ENCODE assay signal across 22 cellular contexts in the genomic region with DNA sequence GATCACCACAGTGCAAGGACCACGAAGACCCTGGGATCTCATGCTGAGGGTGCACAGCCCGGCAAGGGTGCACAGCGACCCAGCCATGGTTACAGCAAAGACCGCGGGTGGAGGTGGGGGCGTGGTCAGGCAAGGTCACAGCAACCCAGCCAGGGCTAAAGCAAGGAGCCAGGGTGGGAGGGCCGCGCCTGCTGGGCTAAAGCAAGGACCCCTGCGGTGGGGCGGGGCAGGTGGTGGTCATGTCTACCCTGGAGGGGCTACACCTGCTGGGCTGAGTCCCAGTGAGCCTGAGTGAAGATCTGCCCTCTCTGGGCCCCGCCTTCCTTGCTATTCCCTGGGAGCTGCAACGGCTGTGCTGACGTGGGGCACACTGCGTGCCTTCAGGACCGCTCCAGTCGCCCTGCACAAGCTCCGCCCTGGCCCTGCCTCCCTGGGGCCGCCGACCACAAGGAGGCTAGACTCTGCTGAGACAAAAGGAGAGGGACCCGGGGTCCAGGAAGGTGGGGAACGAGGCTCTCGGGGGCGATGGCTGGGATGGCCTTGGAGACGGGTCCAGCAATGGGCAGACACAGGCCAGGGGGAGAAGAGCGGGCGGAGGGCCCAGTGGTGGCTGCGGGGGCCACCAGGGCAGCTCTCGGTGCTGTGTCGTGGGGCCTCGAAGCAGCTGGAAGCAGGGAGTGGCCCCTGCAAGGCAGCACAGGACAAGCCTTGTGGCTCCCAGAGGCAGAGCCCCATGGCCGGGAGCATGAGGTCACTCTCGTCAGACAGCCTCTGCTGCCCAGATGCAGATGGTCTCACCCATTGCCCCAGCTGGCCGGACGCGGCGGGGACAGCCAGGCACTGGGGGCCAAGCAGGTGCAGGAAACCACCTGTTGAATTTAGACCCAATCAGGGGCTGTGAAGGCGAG. TPM values are rescaled to one million over a fixed set of nuclear protein-coding genes. Genes with fewer than 3 reads are reported as not detected.
DNase-seq lines count a peak whose midpoint lies in the region; ATAC-seq, FAIRE-seq and TF ChIP-seq lines count a peak whose summit lies in the region.
"Had no signal": no experiment of that assay in that cellular context is flagged by ENCODE, and none has a peak within 500 bp of the region (broad histone marks: within the 10 kb centered on the region; RNA-seq: fewer than 3 reads in every experiment).

No MANE protein-coding gene starts in this region.

- H3K9me3 ChIP-seq in A673 (ENCODE audit: low read depth, low read length, poor library complexity, severe bottlenecking) (no peaks in the 10 kb centered on the region), H9 (ENCODE audit: control insufficient read depth, low read depth, low read length) (no peaks in the 10 kb centered on the region), K562 (replicated peaks; ENCODE audit: control insufficient read depth, insufficient read depth, low read depth, low read length) (no peaks in the 10 kb centered on the region)
- H3K9me3 ChIP-seq: heart left ventricle, vagina had no signal

- H2BK12ac ChIP-seq in H9 (ENCODE audit: insufficient read length, low read depth, low read length), result no peak overlapping the region

- CTCF ChIA-PET in A673 (lab: Charles Lee), result interaction anchor here (0.9 kb wide), 1 partner anchor 174 kb away, joined by 3 read pairs; no protein-coding TSS in a partner anchor
- CTCF ChIA-PET in K562 (lab: Yijun Ruan, JAX; ENCODE audit: low intra/inter-chr PET ratio), result no interaction called here

- H3K79me2 ChIP-seq in H9 (ENCODE audit: insufficient read depth, low read length) (no peaks in the 10 kb centered on the region), K562 (ENCODE audit: control insufficient read depth, insufficient read depth, low read length) (peaks cover 100% of the 10 kb centered on the region)

- no peak overlapping the region for H4K91ac ChIP-seq in H9 (ENCODE audit: insufficient read length, low read depth, low read length)

- H3K18ac ChIP-seq in H9 (ENCODE audit: insufficient read length, low read depth, low read length), result no peak overlapping the region

- H3K27ac Mint-ChIP-seq in H9 (no peak overlapping the region; a peak in 2 of 7 replicates), naive B cell (peak overlapping the region in 4 of 6 donors; percentile 52 to 78 (median 64))
- H3K27ac Mint-ChIP-seq: activated CD4-positive, alpha-beta memory T cell treated with anti-CD3 and anti-CD28 coated beads for 36 hours; activated naive CD4-positive, alpha-beta T cell treated with anti-CD3 and anti-CD28 coated beads for 36 hours; T-helper 1 cell treated with Interleukin-12 subunit alpha and Interleukin-12 subunit beta and Interleukin-4 antibody, amounts not matched to agents 30 μg/mL and 1 μg/mL, for 36 hours had no signal

- peaks cover 19 to 29% of the 10 kb centered on the region in 2 experiments for H3K4me1 Mint-ChIP-seq in H9
- H3K4me1 Mint-ChIP-seq in naive B cell, result peaks cover 39 to 59% (median 47%) of the 10 kb centered on the region in 3 donors
- H3K4me1 Mint-ChIP-seq: neural crest cell had no signal

- peaks cover 11% of the 10 kb centered on the region for H3K9me1 ChIP-seq in K562 (ENCODE audit: control insufficient read depth, insufficient read depth, low read length)

- no peak overlapping the region for H2BK120ac ChIP-seq in H9 (ENCODE audit: low read depth, low read length, poor library complexity, severe bottlenecking)

- no peak overlapping the region for H3T11ph ChIP-seq in H9 (ENCODE audit: low read length)

- H3K9ac ChIP-seq in H9 (ENCODE audit: extremely low read depth, insufficient read length, low read length) (no peak overlapping the region), K562 (ENCODE audit: insufficient read depth in 1 of 2, low read depth in 2 of 2, low read length in 2 of 2) (no peak overlapping the region)

- POLR2A ChIA-PET in A673 (lab: Charles Lee; ENCODE audit: low non-redundant PET), result no interaction called here
- POLR2A ChIA-PET in K562 (lab: Yijun Ruan, JAX), result interaction anchor here (0.5 kb wide), 1 partner anchor 14 kb away, joined by 3 read pairs; no protein-coding TSS in a partner anchor

- H3K27me3 ChIP-seq in A673 (replicated peaks; ENCODE audit: insufficient read depth, low read depth, low read length, poor library complexity), result no peaks in the 10 kb centered on the region
- no peaks in the 10 kb centered on the region for H3K27me3 ChIP-seq in H9 (ENCODE audit: insufficient read depth, low read length)
- H3K27me3 ChIP-seq in K562 (ENCODE audit: control insufficient read depth in 2 of 2, insufficient read depth in 2 of 2, low read length in 2 of 2), result no peaks in the 10 kb centered on the region
- H3K27me3 ChIP-seq: vagina had no signal

- in situ Hi-C loops in K562 (cut with MboI), result no loop called here

- TF ChIP-seq EP300 in K562 (IDR thresholded peaks at IDR 0.05; ENCODE audit: low read length), result no peak

- H3K23me2 ChIP-seq in H9 (ENCODE audit: insufficient read length, low read depth, low read length, poor library complexity, severe bottlenecking), result no peaks in the 10 kb centered on the region

- no peak for FAIRE-seq in K562 (lab: Jason Lieb, UNC)
- FAIRE-seq: GM12878, islet of Langerhans had no signal

- H3K4me1 ChIP-seq in A673 (ENCODE audit: insufficient read depth, low read length, poor library complexity, severe bottlenecking), result peaks cover 57% of the 10 kb centered on the region
- H3K4me1 ChIP-seq in H9 (ENCODE audit: insufficient read depth, low read length), result no peaks in the 10 kb centered on the region; the same call in 1 of the 2 replicates
- H3K4me1 ChIP-seq in K562 (replicated peaks in 1 of 2; ENCODE audit: control insufficient read depth in 2 of 2, insufficient read depth in 2 of 2, low read length in 2 of 2), result peaks cover 0 to 90% of the 10 kb centered on the region in 2 experiments; a peak in 3 of 5 replicates

- H3K27ac ChIP-seq in A673 (ENCODE audit: low read depth, low read length, poor library complexity, severe bottlenecking), result peak overlapping the region; percentile 71
- no peak overlapping the region for H3K27ac ChIP-seq in H9 (ENCODE audit: insufficient read length, low read depth, low read length)
- H3K27ac ChIP-seq in K562 (ENCODE audit: extremely low read depth, low read depth, low read length), result no peak overlapping the region
- H3K27ac ChIP-seq: vagina, VCaP had no signal

- H3K36me3 Mint-ChIP-seq in H9 (ENCODE audit: insufficient read depth in 1 of 3, low read depth in 3 of 3) (no peaks in the 10 kb centered on the region), naive B cell (no peaks in the 10 kb centered on the region)
- H3K36me3 Mint-ChIP-seq: activated CD4-positive, alpha-beta memory T cell treated with anti-CD3 and anti-CD28 coated beads for 36 hours had no signal

- H3K36me3 ChIP-seq in A673 (ENCODE audit: insufficient read depth, low read length, poor library complexity, severe bottlenecking) (no peaks in the 10 kb centered on the region), K562 (ENCODE audit: control insufficient read depth, insufficient read depth, low read length) (peaks cover 97% of the 10 kb centered on the region; the same call in 2 of the 3 replicates)
- H3K36me3 ChIP-seq: heart left ventricle, vagina had no signal

- no peak overlapping the region for H2BK20ac ChIP-seq in H9 (ENCODE audit: low read depth, low read length, poor library complexity, severe bottlenecking)

- H3K14ac ChIP-seq in H9 (ENCODE audit: insufficient read depth, low read length), result no peak overlapping the region

- BruUV-seq in A673 (replicated peaks; lab: Mats Ljungman, UMichigan) (no TSS peak), K562 (replicated peaks; lab: Mats Ljungman, UMichigan) (no TSS peak)

- H2AFZ ChIP-seq in H9 (ENCODE audit: low read length), result no peak overlapping the region
- no peak overlapping the region for H2AFZ ChIP-seq in K562 (ENCODE audit: low read depth, low read length)

- H3K4me2 ChIP-seq in H9 (ENCODE audit: insufficient read depth, insufficient read length, low read length) (no peak overlapping the region), K562 (ENCODE audit: insufficient read depth, low read length) (no peak overlapping the region)

- H3K4me3 ChIP-seq in A673 (ENCODE audit: low read depth, low read length, poor library complexity, severe bottlenecking) (no peak overlapping the region), K562 (no peak overlapping the region)
- H3K4me3 ChIP-seq: GM12878, heart left ventricle, vagina had no signal

- H2BK15ac ChIP-seq in H9 (ENCODE audit: low read depth, low read length), result no peak overlapping the region

- H4K20me1 ChIP-seq in H9 (ENCODE audit: control insufficient read depth, insufficient read depth, insufficient read length) (no peaks in the 10 kb centered on the region), K562 (replicated peaks; ENCODE audit: control insufficient read depth, insufficient read depth, low read length) (peaks cover 41% of the 10 kb centered on the region)

- H3K23ac ChIP-seq in H9 (ENCODE audit: insufficient read length, low read depth, low read length), result no peak overlapping the region

- H3K27me3 Mint-ChIP-seq in H9 (ENCODE audit: low read depth) (no peaks in the 10 kb centered on the region; the same call in none of the 2 replicates), naive B cell (no peaks in the 10 kb centered on the region)
- H3K27me3 Mint-ChIP-seq: activated CD4-positive, alpha-beta memory T cell treated with anti-CD3 and anti-CD28 coated beads for 36 hours had no signal

- H3K9me3 Mint-ChIP-seq in H9, result no peaks in the 10 kb centered on the region
- H3K9me3 Mint-ChIP-seq in naive B cell, result no peaks in the 10 kb centered on the region
- H3K9me3 Mint-ChIP-seq: activated CD4-positive, alpha-beta memory T cell treated with anti-CD3 and anti-CD28 coated beads for 36 hours; activated naive CD4-positive, alpha-beta T cell treated with anti-CD3 and anti-CD28 coated beads for 36 hours; neural crest cell; T-helper 1 cell treated with Interleukin-12 subunit alpha and Interleukin-12 subunit beta and Interleukin-4 antibody, amounts not matched to agents 30 μg/mL and 1 μg/mL, for 36 hours had no signal

- no peak for DNase-seq in A673 (ENCODE audit: low spot score)
- DNase-seq in H9, result peak; percentile 72
- DNase-seq in K562 (ENCODE audit: extremely low read depth in 1 of 4, low spot score in 3 of 4), result no peak
- no peak for DNase-seq in naive B cell
- no peak for DNase-seq in NCI-H1048 (lab: John Stamatoyannopoulos, UW)
- DNase-seq in stimulated activated CD4-positive, alpha-beta T cell treated with anti-CD3 and anti-CD28 coated beads, Interleukin-2, amount 100 ng/mL, for 48 hours, result no peak
- DNase-seq: effector memory CD4-positive, alpha-beta T cell; NCI-H1105 treated with DMSO at 0.1 percent for 48 hours had no signal

- no peak for TF ChIP-seq RAD21 in K562 (CRISPR knock-in tag; conservative IDR thresholded peaks at IDR 0.05 in 1 of 2, IDR thresholded peaks at IDR 0.05 in 1 of 2)

- intact Hi-C loops in A673 (cut with micrococcal nuclease; ENCODE audit: unreplicated experiment) (no loop called here), K562 (cut with micrococcal nuclease) (no loop called here)

- H4K5ac ChIP-seq in H9 (ENCODE audit: insufficient read length, low read depth, low read length), result no peak overlapping the region

- H3K4ac ChIP-seq in H9 (ENCODE audit: low read depth, low read length), result no peak overlapping the region

- WGBS in H9 (ENCODE audit: extremely low coverage, insufficient read length, low lambda C conversion rate), result no CpG with 5 or more reads among the region's 37 CpGs
- 92% methylated on average over 18 of the region's 37 CpGs for WGBS in K562 (ENCODE audit: insufficient coverage, low coverage, missing lambda C conversion rate)

- H4K8ac ChIP-seq in H9 (replicated peaks; ENCODE audit: insufficient read length, low read depth, low read length), result no peak overlapping the region

- H2BK5ac ChIP-seq in H9 (ENCODE audit: insufficient read length, low read length), result no peak overlapping the region

- no peak overlapping the region for H3K56ac ChIP-seq in H9 (ENCODE audit: insufficient read length, low read depth, low read length)

- no peaks in the 10 kb centered on the region for H3K79me1 ChIP-seq in H9 (ENCODE audit: insufficient read depth, low read depth, low read length, poor library complexity, severe bottlenecking)

- no peak for TF ChIP-seq CTCF in A673 (conservative IDR thresholded peaks at IDR 0.05; ENCODE audit: low read depth, low read length)
- no peak for TF ChIP-seq CTCF in H9 (conservative IDR thresholded peaks at IDR 0.05)
- TF ChIP-seq CTCF in K562 (IDR thresholded peaks at IDR 0.05 in 2 of 3, conservative IDR thresholded peaks at IDR 0.05 in 1 of 3; ENCODE audit: insufficient read depth in 2 of 3, low read depth in 1 of 3, low read length in 3 of 3), result no peak

- no peak for TF ChIP-seq POLR2A in K562 (conservative IDR thresholded peaks at IDR 0.05)

- no peak overlapping the region for H2AK5ac ChIP-seq in H9 (ENCODE audit: insufficient read length, low read length)

- H3K4me3 Mint-ChIP-seq in H9 (no peak overlapping the region), naive B cell (peak overlapping the region in 5 of 8 donors; percentile 22 to 75 (median 69))
- H3K4me3 Mint-ChIP-seq: activated CD4-positive, alpha-beta memory T cell treated with anti-CD3 and anti-CD28 coated beads for 36 hours; activated naive CD4-positive, alpha-beta T cell treated with anti-CD3 and anti-CD28 coated beads for 36 hours; neural crest cell; T-helper 1 cell treated with Interleukin-12 subunit alpha and Interleukin-12 subunit beta and Interleukin-4 antibody, amounts not matched to agents 30 μg/mL and 1 μg/mL, for 36 hours had no signal

- ATAC-seq in K562, result no peak
- no peak for ATAC-seq in naive B cell (ENCODE audit: low read depth in 2 of 2)
- no peak for ATAC-seq in HG02759 (IDR thresholded peaks at IDR 0.05; ENCODE audit: unreplicated experiment)
- ATAC-seq in GM21717 (IDR thresholded peaks at IDR 0.05; ENCODE audit: unreplicated experiment), result no peak

RNA-seq across cellular contexts. Expression of a gene that starts 52.8 kb away (rescaled TPM):
- total RNA-seq in A673 (2021) (1.7 and 2.2 TPM in 2 replicates), H9 (2021) (2.8 and 2.9 TPM in 2 replicates), K562 (2014; rRNA removed) (13.5 and 20.8 TPM in 2 replicates), K562 (2014; rRNA removed; fragmentation: Illumina TruSeq; extraction: Trizol) (3.9 and 5.9 TPM in 2 replicates), K562 (2015; rRNA removed; fragmentation: Illumina TruSeq; extraction: Trizol) (6.7 and 7.8 TPM in 2 replicates), K562 (2021) (114 and 145 TPM in 2 replicates)
- 73.4 and 198 TPM in 2 replicates for total RNA-seq in K562 (2011; cell fraction: chromatin; rRNA removed; ENCODE audit: low replicate concordance)
- total RNA-seq in K562 (2011; cell fraction: nucleolus; rRNA removed), result 67.4 and 69.3 TPM in 2 replicates
- 45.3 and 67.3 TPM in 2 replicates for total RNA-seq in K562 (2011; cell fraction: nucleoplasm; rRNA removed)
- polyA plus RNA-seq in K562 (2011; rRNA removed) (6.4 and 11.3 TPM in 2 replicates), K562 (2014; fragmentation: Illumina TruSeq; extraction: Trizol) (24.2 and 46.3 TPM in 2 replicates), K562 (2014; fragmentation: Nextera tagmentation; extraction: Ambion mirVana) (1 to 10 TPM; 2.3 to 2.7 TPM), K562 (2014; rRNA removed) (34.3 and 35.3 TPM in 2 replicates), naive B cell (ENCODE audit: low read depth in 6 of 6) (10 to 100 TPM in 3 of 6 donors, 1 to 10 TPM in 2, under 1 TPM in 1; 0.14 to 19.0 (median 10.0) TPM)
- 5.6 and 15.0 TPM in 2 replicates for polyA plus RNA-seq in K562 (2011; cell fraction: cytosol; rRNA removed)
- 67.2 and 126 TPM in 2 replicates for polyA plus RNA-seq in K562 (2011; cell fraction: nucleus; rRNA removed)
- polyA plus RNA-seq in K562 (2012), result 55.0 and 86.5 TPM in 2 replicates
- polyA minus RNA-seq in K562 (2011; rRNA and poly(A)+ RNA removed), result 9.5 and 9.7 TPM in 2 replicates
- polyA minus RNA-seq in K562 (2011; cell fraction: cytosol; rRNA and poly(A)+ RNA removed), result 32.1 and 46.1 TPM in 2 replicates
- 21.1 and 34.5 TPM in 2 replicates for polyA minus RNA-seq in K562 (2011; cell fraction: nucleus; rRNA and poly(A)+ RNA removed)
- total RNA-seq: activated naive CD4-positive, alpha-beta T cell treated with anti-CD3 and anti-CD28 coated beads for 36 hours had no signal

RNA-seq across cellular contexts. Expression of a gene that starts 57.7 kb away (rescaled TPM):
- total RNA-seq in A673 (2021) (not detected in 2 replicates), H9 (2021) (not detected in 2 replicates), K562 (2014; rRNA removed) (0.32 TPM in 1 of 2 replicates, not detected in the other), K562 (2014; rRNA removed; fragmentation: Illumina TruSeq; extraction: Trizol) (not detected in 2 replicates), K562 (2015; rRNA removed; fragmentation: Illumina TruSeq; extraction: Trizol) (0.19 TPM in 1 of 2 replicates, not detected in the other), K562 (2021) (0.29 TPM in 1 of 2 replicates, not detected in the other)
- total RNA-seq in K562 (2011; cell fraction: chromatin; rRNA removed; ENCODE audit: low replicate concordance), result 0.46 and 2.2 TPM in 2 replicates
- total RNA-seq in K562 (2011; cell fraction: nucleolus; rRNA removed), result 0.26 and 0.50 TPM in 2 replicates
- 0.29 and 0.99 TPM in 2 replicates for total RNA-seq in K562 (2011; cell fraction: nucleoplasm; rRNA removed)
- polyA plus RNA-seq in K562 (2011; rRNA removed) (not detected in 2 replicates), K562 (2014; fragmentation: Illumina TruSeq; extraction: Trizol) (not detected in 2 replicates), K562 (2014; fragmentation: Nextera tagmentation; extraction: Ambion mirVana) (not detected), K562 (2014; rRNA removed) (0.11 TPM in 1 of 2 replicates, not detected in the other), naive B cell (ENCODE audit: low read depth in 6 of 6) (not detected)
- not detected in 2 replicates for polyA plus RNA-seq in K562 (2011; cell fraction: cytosol; rRNA removed)
- 0.55 and 0.58 TPM in 2 replicates for polyA plus RNA-seq in K562 (2011; cell fraction: nucleus; rRNA removed)
- 0.29 and 0.71 TPM in 2 replicates for polyA plus RNA-seq in K562 (2012)
- polyA minus RNA-seq in K562 (2011; rRNA and poly(A)+ RNA removed), result not detected in 2 replicates
- not detected in 2 replicates for polyA minus RNA-seq in K562 (2011; cell fraction: cytosol; rRNA and poly(A)+ RNA removed)
- not detected in 2 replicates for polyA minus RNA-seq in K562 (2011; cell fraction: nucleus; rRNA and poly(A)+ RNA removed)
- total RNA-seq: activated CD4-positive, alpha-beta memory T cell treated with anti-CD3 and anti-CD28 coated beads for 36 hours; activated naive CD4-positive, alpha-beta T cell treated with anti-CD3 and anti-CD28 coated beads for 36 hours; aorta; fibroblast of lung; GM12878; heart left ventricle; mesenteric fat pad; neural crest cell; vagina had no signal
- polyA plus RNA-seq: aorta, fibroblast of lung, GM12878, heart left ventricle had no signal

Comparison
In these comparisons a context has a peak if more than half of its experiments do, and no peak if none do; other contexts are left out.
1. H3K27ac Mint-ChIP-seq: peak in naive B cell (4 of 6); none in H9 (0 of 3).
2. H3K4me3 Mint-ChIP-seq: peak in naive B cell (5 of 8); none in H9 (0 of 2).